8 cellular contexts compared by ENCODE assay signal in genomic region chr9:89418882-89419641, GRCh38.
DNase-seq lines count a peak whose midpoint lies in the region; ATAC-seq, FAIRE-seq and TF ChIP-seq lines count a peak whose summit lies in the region.

No MANE protein-coding gene starts in this region.

- peaks cover 15 to 53% of the 10 kb centered on the region in 2 donors for H3K36me3 Mint-ChIP-seq in CD4-positive, alpha-beta memory T cell
- H3K36me3 Mint-ChIP-seq in GM23338 (ENCODE audit: low read depth): peaks cover 20% of the 10 kb centered on the region
- H3K36me3 Mint-ChIP-seq in T-helper 1 cell treated with Interleukin-12 subunit alpha and Interleukin-12 subunit beta and Interleukin-4 antibody, amounts not matched to agents 30 μg/mL and 1 μg/mL, for 36 hours (ENCODE audit: low read depth): peaks cover 58% of the 10 kb centered on the region
- peaks cover 32% of the 10 kb centered on the region for H3K36me3 Mint-ChIP-seq in stimulated activated memory B cell treated with anti-CD40 and anti-IgM and Interleukin-4, amounts not matched to agents 10 μg/mL and 1 μg/mL and 100 μg/mL, for 72 hours

- no peaks in the 10 kb centered on the region for H3K9me3 ChIP-seq in CD4-positive, alpha-beta memory T cell (ENCODE audit: control insufficient read depth in 1 of 2, low read length in 2 of 2)
- H3K9me3 ChIP-seq in GM12878 (replicated peaks; ENCODE audit: control insufficient read depth, insufficient read depth, low read length): no peaks in the 10 kb centered on the region; the same call in 2 of the 3 replicates
- H3K9me3 ChIP-seq in GM23248 (ENCODE audit: low read depth): no peaks in the 10 kb centered on the region

- peaks cover 100% of the 10 kb centered on the region for H3K4me1 ChIP-seq in CD4-positive, alpha-beta memory T cell (ENCODE audit: insufficient read depth, low read length)
- H3K4me1 ChIP-seq in GM23338 (ENCODE audit: insufficient read depth) (no peaks in the 10 kb centered on the region), GM12878 (ENCODE audit: control insufficient read depth, insufficient read depth, low read length) (peaks cover 67% of the 10 kb centered on the region), GM23248 (ENCODE audit: insufficient read depth) (peaks cover 5% of the 10 kb centered on the region; the same call in 1 of the 2 replicates)

- H3K27ac Mint-ChIP-seq in CD4-positive, alpha-beta memory T cell: peak overlapping the region; percentile 83 to 97 (median 97)
- H3K27ac Mint-ChIP-seq in GM23338: no peak overlapping the region
- H3K27ac Mint-ChIP-seq in T-helper 1 cell treated with Interleukin-12 subunit alpha and Interleukin-12 subunit beta and Interleukin-4 antibody, amounts not matched to agents 30 μg/mL and 1 μg/mL, for 36 hours: peak overlapping the region; percentile 90
- H3K27ac Mint-ChIP-seq in stimulated activated memory B cell treated with anti-CD40 and anti-IgM and Interleukin-4, amounts not matched to agents 10 μg/mL and 1 μg/mL and 100 μg/mL, for 72 hours: peak overlapping the region; percentile 96

- peak overlapping the region; percentile 73 for H3K27ac ChIP-seq in CD4-positive, alpha-beta memory T cell (ENCODE audit: low read depth, low read length)
- H3K27ac ChIP-seq in GM23338 (ENCODE audit: low read depth) (0 out of 2 replicates have a peak overlapping the region, but pooled peaks have one; percentile 26), GM12878 (ENCODE audit: control insufficient read depth, insufficient read depth) (peak overlapping the region; percentile 97), GM23248 (no peak overlapping the region)

- CTCF ChIA-PET in CD4-positive, alpha-beta memory T cell (lab: Charles Lee; ENCODE audit: partially characterized antibody): interaction anchor here (0.9 to 3.4 kb wide), 13 partner anchors 8 to 132 kb away, joined by 3 to 34 read pairs (median 4); no protein-coding TSS in a partner anchor
- CTCF ChIA-PET in GM12878 (lab: Yijun Ruan, JAX): interaction anchor here (1.0 to 3.1 kb wide), 8 partner anchors 8 to 146 kb away, joined by 3 to 32 read pairs (median 8); no protein-coding TSS in a partner anchor

- peak; percentile 51 for TF ChIP-seq POLR2A in GM12878 (IDR thresholded peaks at IDR 0.05; ENCODE audit: low read depth, low read length)

- no peak for TF ChIP-seq RAD21 in GM12878 (IDR thresholded peaks at IDR 0.05; ENCODE audit: insufficient read depth, low read depth, low read length)

- H3K36me3 ChIP-seq in CD4-positive, alpha-beta memory T cell (ENCODE audit: insufficient read depth, low read length): peaks cover 27% of the 10 kb centered on the region
- H3K36me3 ChIP-seq in GM23338 (ENCODE audit: insufficient read depth) (no peaks in the 10 kb centered on the region), GM12878 (ENCODE audit: control insufficient read depth in 2 of 2, insufficient read depth in 2 of 2, low read length in 1 of 2) (peaks cover 8 to 24% of the 10 kb centered on the region in 2 experiments), GM23248 (ENCODE audit: low read depth) (no peaks in the 10 kb centered on the region)

- H3K4me2 ChIP-seq in GM23338: no peak overlapping the region
- peak overlapping the region; percentile 98 for H3K4me2 ChIP-seq in GM12878 (ENCODE audit: control insufficient read depth, insufficient read depth)
- H3K4me2 ChIP-seq in GM23248 (ENCODE audit: unreplicated experiment): no peak overlapping the region

- no peaks in the 10 kb centered on the region for H3K27me3 Mint-ChIP-seq in CD4-positive, alpha-beta memory T cell
- H3K27me3 Mint-ChIP-seq in GM23338 (ENCODE audit: insufficient read depth, low read depth, poor library complexity): peaks cover 13% of the 10 kb centered on the region
- H3K27me3 Mint-ChIP-seq in T-helper 1 cell treated with Interleukin-12 subunit alpha and Interleukin-12 subunit beta and Interleukin-4 antibody, amounts not matched to agents 30 μg/mL and 1 μg/mL, for 36 hours (ENCODE audit: low read depth): no peaks in the 10 kb centered on the region
- no peaks in the 10 kb centered on the region for H3K27me3 Mint-ChIP-seq in stimulated activated memory B cell treated with anti-CD40 and anti-IgM and Interleukin-4, amounts not matched to agents 10 μg/mL and 1 μg/mL and 100 μg/mL, for 72 hours

- peaks cover 69 to 99% (median 80%) of the 10 kb centered on the region in 4 donors for H3K4me1 Mint-ChIP-seq in CD4-positive, alpha-beta memory T cell
- peaks cover 17% of the 10 kb centered on the region; the same call in 2 of the 3 replicates for H3K4me1 Mint-ChIP-seq in GM23338
- peaks cover 83% of the 10 kb centered on the region for H3K4me1 Mint-ChIP-seq in T-helper 1 cell treated with Interleukin-12 subunit alpha and Interleukin-12 subunit beta and Interleukin-4 antibody, amounts not matched to agents 30 μg/mL and 1 μg/mL, for 36 hours (ENCODE audit: low read depth)
- peaks cover 94% of the 10 kb centered on the region for H3K4me1 Mint-ChIP-seq in stimulated activated memory B cell treated with anti-CD40 and anti-IgM and Interleukin-4, amounts not matched to agents 10 μg/mL and 1 μg/mL and 100 μg/mL, for 72 hours

- ATAC-seq in GM23338 (no peak), GM12878 (peak; percentile 87)
- peak; percentile 87 for ATAC-seq in stimulated activated memory B cell treated with anti-CD40 and anti-IgM and Interleukin-4, amounts not matched to agents 10 μg/mL and 1 μg/mL and 100 μg/mL, for 72 hours

- RAD21 ChIA-PET in GM12878 (lab: Charles Lee; ENCODE audit: unreplicated experiment): interaction anchor here (0.9 to 3.5 kb wide), 10 partner anchors 8 to 130 kb away, joined by 3 to 25 read pairs (median 4); no protein-coding TSS in a partner anchor

- TF ChIP-seq CTCF in GM23338 (conservative IDR thresholded peaks at IDR 0.05; ENCODE audit: low read depth in 2 of 2) (no peak), GM12878 (IDR thresholded peaks at IDR 0.05 in 2 of 3, conservative IDR thresholded peaks at IDR 0.05 in 1 of 3; ENCODE audit: control insufficient read depth in 2 of 3, extremely low read depth in 1 of 3, insufficient read depth in 1 of 3, low read depth in 3 of 3, low read length in 3 of 3) (no peak)

- SMC1A ChIA-PET in GM12878 (lab: Charles Lee; ENCODE audit: uncharacterized antibody, unreplicated experiment): interaction anchor here (0.6 to 5.6 kb wide), 13 partner anchors 9 to 130 kb away, joined by 3 to 46 read pairs (median 5); no protein-coding TSS in a partner anchor

- H3F3A ChIP-seq in GM23338 (replicated peaks; ENCODE audit: low read depth) (no peaks in the 10 kb centered on the region), GM23248 (ENCODE audit: insufficient read depth) (no peaks in the 10 kb centered on the region)

- peak overlapping the region in 1 of 2 donors; percentile 48 for H3K4me3 ChIP-seq in CD4-positive, alpha-beta memory T cell (ENCODE audit: low read length in 2 of 2)
- H3K4me3 ChIP-seq in GM23338 (no peak overlapping the region), GM12878 (peak overlapping the region; percentile 62; the same call in 1 of the 2 replicates), GM23248 (no peak overlapping the region)

- no TSS peak for BruUV-seq in GM12878 (replicated peaks; lab: Mats Ljungman, UMichigan)

- peak; percentile 57 for FAIRE-seq in GM12878 (lab: Jason Lieb, UNC)

- peak overlapping the region; percentile 81 to 94 (median 84) for H3K4me3 Mint-ChIP-seq in CD4-positive, alpha-beta memory T cell
- H3K4me3 Mint-ChIP-seq in GM23338: no peak overlapping the region
- peak overlapping the region; percentile 83 for H3K4me3 Mint-ChIP-seq in T-helper 1 cell treated with Interleukin-12 subunit alpha and Interleukin-12 subunit beta and Interleukin-4 antibody, amounts not matched to agents 30 μg/mL and 1 μg/mL, for 36 hours
- peak overlapping the region; percentile 84 for H3K4me3 Mint-ChIP-seq in stimulated activated memory B cell treated with anti-CD40 and anti-IgM and Interleukin-4, amounts not matched to agents 10 μg/mL and 1 μg/mL and 100 μg/mL, for 72 hours

- peaks cover 54% of the 10 kb centered on the region for H3K79me2 ChIP-seq in GM23338 (replicated peaks; ENCODE audit: insufficient read depth)
- peaks cover 88% of the 10 kb centered on the region for H3K79me2 ChIP-seq in GM12878 (ENCODE audit: control insufficient read depth, insufficient read depth, low read length)
- no peaks in the 10 kb centered on the region for H3K79me2 ChIP-seq in GM23248 (ENCODE audit: insufficient read depth)

- peaks cover 9% of the 10 kb centered on the region for H4K20me1 ChIP-seq in GM23338 (replicated peaks; ENCODE audit: insufficient read depth)
- no peaks in the 10 kb centered on the region for H4K20me1 ChIP-seq in GM12878 (ENCODE audit: control insufficient read depth, insufficient read depth)
- no peaks in the 10 kb centered on the region for H4K20me1 ChIP-seq in GM23248 (ENCODE audit: insufficient read depth)

- DNase-seq in CD4-positive, alpha-beta memory T cell: peak; percentile 69 to 86 (median 75)
- DNase-seq in GM23338 (ENCODE audit: low spot score) (no peak), GM12878 (ENCODE audit: low read depth, low spot score) (no peak), SW 1271 (lab: John Stamatoyannopoulos, UW) (no peak), HuH-7.5 (ENCODE audit: low spot score) (no peak), GM23248 (no peak)

- no peak for TF ChIP-seq EP300 in GM12878 (IDR thresholded peaks at IDR 0.05; ENCODE audit: borderline replicate concordance in 1 of 2, control insufficient read depth in 1 of 2, low read depth in 2 of 2, low read length in 2 of 2)

- peak overlapping the region; percentile 66 for H3K9ac ChIP-seq in GM12878 (ENCODE audit: control insufficient read depth, insufficient read depth, low read length)
- no peak overlapping the region for H3K9ac ChIP-seq in GM23248

- under 1% methylated on average over 19 of the region's 21 CpGs for WGBS in GM12878 (ENCODE audit: insufficient coverage, insufficient replicate concordance, low lambda C conversion rate, missing lambda C conversion rate)
- WGBS in GM23248 (ENCODE audit: low coverage in 1 of 2, low lambda C conversion rate in 2 of 2, missing lambda C conversion rate in 2 of 2), 2 experiments: 69 to 76% methylated on average over 19 to 21 of the region's 21 CpGs

- in situ Hi-C loops in GM12878 (cut with MboI): no loop called here
- in situ Hi-C loops in GM23248 (cut with MboI): no loop called here

- POLR2A ChIA-PET in CD4-positive, alpha-beta memory T cell (lab: Charles Lee; ENCODE audit: partially characterized antibody): interaction anchor here (0.6 to 5.4 kb wide), 25 partner anchors 8 to 130 kb away, joined by 3 to 65 read pairs (median 6); no protein-coding TSS in a partner anchor
- POLR2A ChIA-PET in GM12878 (lab: Charles Lee): interaction anchor here (0.5 to 1.4 kb wide), 8 partner anchors 7 to 130 kb away, joined by 3 to 8 read pairs (median 4); no protein-coding TSS in a partner anchor

- no peaks in the 10 kb centered on the region for H3K27me3 ChIP-seq in CD4-positive, alpha-beta memory T cell (ENCODE audit: insufficient read depth, low read length)
- no peaks in the 10 kb centered on the region for H3K27me3 ChIP-seq in GM23338 (ENCODE audit: insufficient read depth)
- H3K27me3 ChIP-seq in GM12878 (replicated peaks in 1 of 2; ENCODE audit: control insufficient read depth in 2 of 2, insufficient read depth in 2 of 2, low read length in 1 of 2): no peaks in the 10 kb centered on the region
- H3K27me3 ChIP-seq in GM23248 (replicated peaks; ENCODE audit: insufficient read depth): no peaks in the 10 kb centered on the region

- H3K9me2 ChIP-seq in GM23338 (ENCODE audit: insufficient read depth): no peaks in the 10 kb centered on the region
- no peaks in the 10 kb centered on the region for H3K9me2 ChIP-seq in GM23248 (ENCODE audit: insufficient read depth)

- intact Hi-C loops in CD4-positive, alpha-beta memory T cell (cut with micrococcal nuclease): loop anchor here (1.0 to 5.0 kb wide), 3 partner anchors 10 to 102 kb away; partner anchors contain the start of gene SECISBP2
- intact Hi-C loops in GM12878 (cut with micrococcal nuclease; ENCODE audit: unreplicated experiment): no loop called here

- H3K9me3 Mint-ChIP-seq in CD4-positive, alpha-beta memory T cell: peaks cover 0 to 5% (median 0%) of the 10 kb centered on the region in 8 donors
- no peaks in the 10 kb centered on the region; the same call in none of the 3 replicates for H3K9me3 Mint-ChIP-seq in GM23338
- no peaks in the 10 kb centered on the region for H3K9me3 Mint-ChIP-seq in T-helper 1 cell treated with Interleukin-12 subunit alpha and Interleukin-12 subunit beta and Interleukin-4 antibody, amounts not matched to agents 30 μg/mL and 1 μg/mL, for 36 hours
- H3K9me3 Mint-ChIP-seq in stimulated activated memory B cell treated with anti-CD40 and anti-IgM and Interleukin-4, amounts not matched to agents 10 μg/mL and 1 μg/mL and 100 μg/mL, for 72 hours: no peaks in the 10 kb centered on the region

- H2AFZ ChIP-seq in GM23338 (no peak overlapping the region), GM12878 (ENCODE audit: control insufficient read depth, low read depth, low read length) (peak overlapping the region; percentile 22), GM23248 (no peak overlapping the region)

Comparison
In these comparisons a context has a peak if more than half of its experiments do, and no peak if none do; other contexts are left out.
1. DNase-seq: peak in CD4-positive, alpha-beta memory T cell (5 of 5); none in GM23338 (single experiment), GM12878 (single experiment), SW 1271 (0 of 2), HuH-7.5 (single experiment) and GM23248 (single experiment).